Comparison of ENCODE assay signal across 15 cellular contexts in genomic region chr15:36996121-36996520, GRCh38.
DNase-seq lines count a peak whose midpoint lies in the region; ATAC-seq, FAIRE-seq and TF ChIP-seq lines count a peak whose summit lies in the region.
"Had no signal": no experiment of that assay in that cellular context is flagged by ENCODE, and none has a peak within 500 bp of the region (broad histone marks: within the 10 kb centered on the region; RNA-seq: fewer than 3 reads in every experiment).

No MANE protein-coding gene starts in this region.

- intact Hi-C loops in Right ventricle myocardium superior (cut with DNase I): no loop called here
- intact Hi-C loops in cardiac septum (cut with DNase I): no loop called here
- intact Hi-C loops in left ventricle myocardium superior (cut with micrococcal nuclease): no loop called here

- peak; percentile 15 for TF ChIP-seq CTCF in neural crest cell (conservative IDR thresholded peaks at IDR 0.05)

- FAIRE-seq in frontal cortex (lab: Jason Lieb, UNC): no peak
- FAIRE-seq: GM18507 had no signal

- peaks cover 9% of the 10 kb centered on the region for H3K36me3 Mint-ChIP-seq in neural crest cell (ENCODE audit: low read depth)
- H3K36me3 Mint-ChIP-seq in stimulated activated memory B cell treated with anti-CD40 and anti-IgM and Interleukin-4, amounts not matched to agents 10 μg/mL and 1 μg/mL and 100 μg/mL, for 72 hours: no peaks in the 10 kb centered on the region
- H3K36me3 Mint-ChIP-seq: CD8-positive, alpha-beta memory T cell had no signal

- peaks cover 25% of the 10 kb centered on the region for H3K4me1 Mint-ChIP-seq in neural crest cell
- H3K4me1 Mint-ChIP-seq in stimulated activated memory B cell treated with anti-CD40 and anti-IgM and Interleukin-4, amounts not matched to agents 10 μg/mL and 1 μg/mL and 100 μg/mL, for 72 hours: no peaks in the 10 kb centered on the region
- H3K4me1 Mint-ChIP-seq: CD8-positive, alpha-beta memory T cell had no signal

- no peak overlapping the region for H3K4me3 Mint-ChIP-seq in neural crest cell
- no peak overlapping the region for H3K4me3 Mint-ChIP-seq in stimulated activated memory B cell treated with anti-CD40 and anti-IgM and Interleukin-4, amounts not matched to agents 10 μg/mL and 1 μg/mL and 100 μg/mL, for 72 hours
- H3K4me3 Mint-ChIP-seq: CD8-positive, alpha-beta memory T cell; GM23338 had no signal

- DNase-seq in Right ventricle myocardium superior: no peak
- no peak for DNase-seq in cardiac septum (ENCODE audit: low spot score)
- no peak for DNase-seq in left ventricle myocardium superior
- no peak for DNase-seq in neural crest cell (ENCODE audit: low read depth, low spot score)
- no peak for DNase-seq in frontal cortex (ENCODE audit: low spot score in 2 of 2)
- DNase-seq: 8988T; AML-193; Caco-2; CD8-positive, alpha-beta memory T cell; DND-41; H7 had no signal

- peaks cover 2% of the 10 kb centered on the region for H3K9me3 Mint-ChIP-seq in neural crest cell
- peaks cover 6% of the 10 kb centered on the region for H3K9me3 Mint-ChIP-seq in stimulated activated memory B cell treated with anti-CD40 and anti-IgM and Interleukin-4, amounts not matched to agents 10 μg/mL and 1 μg/mL and 100 μg/mL, for 72 hours
- H3K9me3 Mint-ChIP-seq: GM23338 had no signal

- peak; percentile 93 for ATAC-seq in Right ventricle myocardium superior (ENCODE audit: poor library complexity)
- peak; percentile 93 for ATAC-seq in left ventricle myocardium superior
- ATAC-seq in stimulated activated memory B cell treated with anti-CD40 and anti-IgM and Interleukin-4, amounts not matched to agents 10 μg/mL and 1 μg/mL and 100 μg/mL, for 72 hours: no peak
- no peak for ATAC-seq in HG03432 (IDR thresholded peaks at IDR 0.05; ENCODE audit: unreplicated experiment)

- H3K27ac Mint-ChIP-seq in neural crest cell (ENCODE audit: unreplicated experiment): no peak overlapping the region
- no peak overlapping the region for H3K27ac Mint-ChIP-seq in stimulated activated memory B cell treated with anti-CD40 and anti-IgM and Interleukin-4, amounts not matched to agents 10 μg/mL and 1 μg/mL and 100 μg/mL, for 72 hours
- H3K27ac Mint-ChIP-seq: CD8-positive, alpha-beta memory T cell; GM23338 had no signal

- no peaks in the 10 kb centered on the region for H3K27me3 Mint-ChIP-seq in neural crest cell (ENCODE audit: low read depth)
- H3K27me3 Mint-ChIP-seq in stimulated activated memory B cell treated with anti-CD40 and anti-IgM and Interleukin-4, amounts not matched to agents 10 μg/mL and 1 μg/mL and 100 μg/mL, for 72 hours: no peaks in the 10 kb centered on the region
- H3K27me3 Mint-ChIP-seq: CD8-positive, alpha-beta memory T cell had no signal

Comparison
In these comparisons a context has a peak if more than half of its experiments do, and no peak if none do; other contexts are left out.
1. ATAC-seq: peak in Right ventricle myocardium superior (single experiment) and left ventricle myocardium superior (single experiment); none in stimulated activated memory B cell treated with anti-CD40 and anti-IgM and Interleukin-4, amounts not matched to agents 10 μg/mL and 1 μg/mL and 100 μg/mL, for 72 hours (single experiment) and HG03432 (single experiment).